Comparison of ENCODE assay signal across 8 cellular contexts in the genomic region with DNA sequence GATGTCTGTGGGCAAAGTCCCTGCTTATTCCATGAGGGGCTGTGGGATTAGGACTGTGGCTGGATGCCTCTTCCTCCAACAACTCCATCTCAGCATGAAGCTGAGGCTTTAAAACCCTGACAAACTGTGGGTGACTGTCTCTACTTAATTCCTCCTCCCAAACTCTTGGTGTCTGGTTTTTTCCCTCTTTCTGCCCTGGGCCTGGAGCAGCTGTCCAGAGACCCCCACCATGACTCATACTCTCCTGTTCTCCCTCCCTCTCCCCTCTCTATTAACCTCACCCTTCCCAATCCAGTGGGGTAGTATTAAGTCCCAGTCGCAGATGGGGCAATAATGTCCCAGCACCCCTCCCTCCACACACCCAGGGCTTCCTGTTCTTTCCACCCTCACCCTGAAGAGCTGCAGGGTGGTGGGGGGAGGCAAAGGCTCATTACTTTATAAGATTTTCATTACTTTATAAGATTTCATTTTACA. TPM values are rescaled to one million over a fixed set of nuclear protein-coding genes. Genes with fewer than 3 reads are reported as not detected.
DNase-seq lines count a peak whose midpoint lies in the region; ATAC-seq, FAIRE-seq and TF ChIP-seq lines count a peak whose summit lies in the region.

No MANE protein-coding gene starts in this region.

- ATAC-seq in HG03135 (IDR thresholded peaks at IDR 0.05; ENCODE audit: unreplicated experiment) = no peak

- no peaks in the 10 kb centered on the region for H3K9me3 Mint-ChIP-seq in activated naive CD4-positive, alpha-beta T cell treated with anti-CD3 and anti-CD28 coated beads, Interleukin-2, amount 50 U/mL, for 24 hours
- H3K9me3 Mint-ChIP-seq in mesothelial cell of epicardium = no peaks in the 10 kb centered on the region
- no peaks in the 10 kb centered on the region for H3K9me3 Mint-ChIP-seq in type B pancreatic cell

- peak overlapping the region; percentile 98 for H3K4me3 Mint-ChIP-seq in activated naive CD4-positive, alpha-beta T cell treated with anti-CD3 and anti-CD28 coated beads, Interleukin-2, amount 50 U/mL, for 24 hours
- H3K4me3 Mint-ChIP-seq in mesothelial cell of epicardium (peak overlapping the region; percentile 97), type B pancreatic cell (peak overlapping the region; percentile 98)

- no peak for DNase-seq in activated naive CD4-positive, alpha-beta T cell (lab: John Stamatoyannopoulos, UW)
- DNase-seq in caudate nucleus (lab: John Stamatoyannopoulos, UW) (no peak), mesothelial cell of epicardium (ENCODE audit: low spot score in 2 of 2, unreplicated experiment in 2 of 2) (no peak), type B pancreatic cell (ENCODE audit: extremely low spot score, unreplicated experiment) (no peak), frontal cortex (ENCODE audit: low spot score in 2 of 2) (no peak)
- no peak for DNase-seq in stimulated activated CD8-positive, alpha-beta memory T cell treated with anti-CD3 and anti-CD28 coated beads, Interleukin-4, amount 100 ng/mL, for 48 hours

- FAIRE-seq in frontal cortex (lab: Jason Lieb, UNC) = no peak

- H3K4me1 Mint-ChIP-seq in activated naive CD4-positive, alpha-beta T cell treated with anti-CD3 and anti-CD28 coated beads, Interleukin-2, amount 50 U/mL, for 24 hours = peaks cover 57% of the 10 kb centered on the region
- peaks cover 32% of the 10 kb centered on the region for H3K4me1 Mint-ChIP-seq in mesothelial cell of epicardium
- H3K4me1 Mint-ChIP-seq in type B pancreatic cell (ENCODE audit: unreplicated experiment) = peaks cover 27% of the 10 kb centered on the region

- TF ChIP-seq CTCF in mesothelial cell of epicardium (IDR thresholded peaks at IDR 0.05; ENCODE audit: unreplicated experiment) = no peak
- TF ChIP-seq CTCF in type B pancreatic cell (conservative IDR thresholded peaks at IDR 0.05) = no peak

- peaks cover 5% of the 10 kb centered on the region for H3K36me3 Mint-ChIP-seq in activated naive CD4-positive, alpha-beta T cell treated with anti-CD3 and anti-CD28 coated beads, Interleukin-2, amount 50 U/mL, for 24 hours
- H3K36me3 Mint-ChIP-seq in mesothelial cell of epicardium = peaks cover 4% of the 10 kb centered on the region
- H3K36me3 Mint-ChIP-seq in type B pancreatic cell = peaks cover 8% of the 10 kb centered on the region

- peak overlapping the region; percentile 99 for H3K27ac ChIP-seq in caudate nucleus (ENCODE audit: low read depth, low read length)

- H3K27me3 Mint-ChIP-seq in activated naive CD4-positive, alpha-beta T cell treated with anti-CD3 and anti-CD28 coated beads, Interleukin-2, amount 50 U/mL, for 24 hours = no peaks in the 10 kb centered on the region
- H3K27me3 Mint-ChIP-seq in mesothelial cell of epicardium (ENCODE audit: low read depth) (no peaks in the 10 kb centered on the region), type B pancreatic cell (no peaks in the 10 kb centered on the region)

- peak overlapping the region; percentile 51 for H3K27ac Mint-ChIP-seq in activated naive CD4-positive, alpha-beta T cell treated with anti-CD3 and anti-CD28 coated beads, Interleukin-2, amount 50 U/mL, for 24 hours
- H3K27ac Mint-ChIP-seq in mesothelial cell of epicardium (peak overlapping the region; percentile 98), type B pancreatic cell (peak overlapping the region; percentile 96)

RNA-seq across cellular contexts. Expression of a gene that starts 2.1 kb away (rescaled TPM):
- total RNA-seq in mesothelial cell of epicardium (37.8 to 38.5 TPM (median 38.3 TPM) in 3 replicates), type B pancreatic cell (ENCODE audit: low replicate concordance) (30.0 and 34.6 TPM in 2 replicates), frontal cortex (42.0 TPM)

RNA-seq across cellular contexts. Expression of a gene that starts 11.3 kb away (rescaled TPM):
- 3.1 to 3.3 TPM (median 3.3 TPM) in 3 replicates for total RNA-seq in mesothelial cell of epicardium
- total RNA-seq in type B pancreatic cell (ENCODE audit: low replicate concordance) = 0.38 and 0.48 TPM in 2 replicates
- total RNA-seq in frontal cortex = not detected

RNA-seq across cellular contexts. Expression of a gene that starts 13.6 kb away (rescaled TPM):
- total RNA-seq in mesothelial cell of epicardium (24.8 to 28.3 TPM (median 26.3 TPM) in 3 replicates), type B pancreatic cell (ENCODE audit: low replicate concordance) (50.9 and 76.1 TPM in 2 replicates), frontal cortex (4.5 TPM)

RNA-seq across cellular contexts. Expression of a gene that starts 13.9 kb away (rescaled TPM):
- 67.9 to 73.2 TPM (median 71.5 TPM) in 3 replicates for total RNA-seq in mesothelial cell of epicardium
- total RNA-seq in type B pancreatic cell (ENCODE audit: low replicate concordance) = 51.4 and 75.9 TPM in 2 replicates
- 66.4 TPM for total RNA-seq in frontal cortex
